Comparison of ENCODE assay signal across 8 cellular contexts in genomic region chr20:52972965-52973819, GRCh38. TPM values are rescaled to one million over a fixed set of nuclear protein-coding genes. Genes with fewer than 3 reads are reported as not detected.
DNase-seq lines count a peak whose midpoint lies in the region; ATAC-seq lines count a peak whose summit lies in the region.

No MANE protein-coding gene starts in this region.

- no peak overlapping the region for H3K9ac ChIP-seq in iPS-18a (ENCODE audit: low read length)

- H3K4me3 ChIP-seq in iPS-18a (ENCODE audit: low read length): peak overlapping the region; percentile 91

- intact Hi-C loops in Right ventricle myocardium inferior (cut with DNase I): no loop called here
- intact Hi-C loops in cardiac septum (cut with DNase I): loop anchor here (5.0 kb wide), 1 partner anchor 226 kb away; no protein-coding TSS in a partner anchor

- H3K27ac Mint-ChIP-seq in activated naive CD4-positive, alpha-beta T cell treated with anti-CD3 and anti-CD28 coated beads, Interleukin-2, amount 50 U/mL, for 72 hours: peak overlapping the region; percentile 94 to 99

- H3K36me3 ChIP-seq in iPS-18a (ENCODE audit: control insufficient read depth, low read depth, low read length): no peaks in the 10 kb centered on the region

- DNase-seq in Right ventricle myocardium inferior (ENCODE audit: missing footprints) (no peak), cardiac septum (ENCODE audit: low spot score) (no peak), NCI-H1436 (lab: John Stamatoyannopoulos, UW) (no peak), SIG-M5 treated with dmso at 0.1 percent for 504 hours (lab: John Stamatoyannopoulos, UW; ENCODE audit: unreplicated experiment) (no peak), CD1c-positive myeloid dendritic cell (ENCODE audit: extremely low spot score) (no peak)
- DNase-seq in activated naive CD4-positive, alpha-beta T cell treated with anti-CD3 and anti-CD28 coated beads, Interleukin-2, amount 50 U/mL, for 72 hours (ENCODE audit: low spot score in 2 of 2): peak; percentile 58 to 63
- peak; percentile 15 to 30 for DNase-seq in stimulated activated CD4-positive, alpha-beta T cell treated with anti-CD3 and anti-CD28 coated beads, Interleukin-15, amount 100 ng/mL, for 1 hour (ENCODE audit: low read depth in 1 of 2, low spot score in 1 of 2)

- peak; percentile 38 for ATAC-seq in Right ventricle myocardium inferior
- ATAC-seq in activated naive CD4-positive, alpha-beta T cell treated with anti-CD3 and anti-CD28 coated beads, Interleukin-2, amount 50 U/mL, for 72 hours: peak; percentile 26 to 58

- no peaks in the 10 kb centered on the region for H3K9me3 ChIP-seq in iPS-18a (ENCODE audit: control insufficient read depth, low read depth, low read length)

- peaks cover 45 to 57% of the 10 kb centered on the region in 2 donors for H3K36me3 Mint-ChIP-seq in activated naive CD4-positive, alpha-beta T cell treated with anti-CD3 and anti-CD28 coated beads, Interleukin-2, amount 50 U/mL, for 72 hours

- peaks cover 0 to 1% of the 10 kb centered on the region in 2 donors for H3K9me3 Mint-ChIP-seq in activated naive CD4-positive, alpha-beta T cell treated with anti-CD3 and anti-CD28 coated beads, Interleukin-2, amount 50 U/mL, for 72 hours

- no peaks in the 10 kb centered on the region for H3K4me1 ChIP-seq in iPS-18a (ENCODE audit: control insufficient read depth, low read depth, low read length)

- H3K27ac ChIP-seq in iPS-18a (ENCODE audit: low read length): no peak overlapping the region

- H3K27me3 ChIP-seq in iPS-18a (ENCODE audit: control insufficient read depth, insufficient read depth, low read length): peaks cover 29% of the 10 kb centered on the region

RNA-seq across cellular contexts. Expression of gene TSHZ2, which starts 1.0 kb away (rescaled TPM):
- total RNA-seq in Right ventricle myocardium inferior (4.2 TPM), cardiac septum (7.5 TPM)
- total RNA-seq in activated naive CD4-positive, alpha-beta T cell treated with anti-CD3 and anti-CD28 coated beads, Interleukin-2, amount 50 U/mL, for 72 hours: 10 to 100 TPM; 31.4 to 91.0 TPM

Comparison
In these comparisons a context has a peak if more than half of its experiments do, and no peak if none do; other contexts are left out.
1. DNase-seq: peak in activated naive CD4-positive, alpha-beta T cell treated with anti-CD3 and anti-CD28 coated beads, Interleukin-2, amount 50 U/mL, for 72 hours (2 of 2) and stimulated activated CD4-positive, alpha-beta T cell treated with anti-CD3 and anti-CD28 coated beads, Interleukin-15, amount 100 ng/mL, for 1 hour (2 of 2); none in Right ventricle myocardium inferior (single experiment), cardiac septum (single experiment), NCI-H1436 (single experiment), SIG-M5 treated with dmso at 0.1 percent for 504 hours (single experiment) and CD1c-positive myeloid dendritic cell (single experiment).